1 cellular context compared by ENCODE assay signal in the genomic region with DNA sequence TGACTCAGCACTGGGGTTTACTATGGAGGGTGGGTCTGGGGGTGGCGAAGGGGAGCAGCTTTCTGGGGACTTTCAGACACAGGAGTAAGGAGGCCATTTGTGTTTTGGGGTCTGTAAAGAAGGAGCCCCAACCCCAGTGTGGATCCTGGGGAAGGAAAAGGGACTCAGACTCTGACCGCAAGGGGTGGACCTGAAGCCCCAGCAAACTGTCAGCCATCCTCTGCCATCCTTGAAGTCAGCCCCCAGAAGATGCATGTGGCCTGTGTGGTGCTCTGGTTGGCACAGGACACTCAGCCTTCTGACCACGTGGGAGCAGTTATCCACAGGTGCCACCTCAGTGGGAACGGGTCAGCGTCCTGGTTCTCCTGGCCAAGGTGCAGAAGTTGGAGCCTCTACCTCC.
TF ChIP-seq lines count a peak whose summit lies in the region.

No MANE protein-coding gene starts in this region.

TF ChIP-seq in HepG2, 621 proteins besides CTCF, POLR2A, EP300 and RAD21:
- TF ChIP-seq MNT (IDR thresholded peaks at IDR 0.05), result peak; percentile 59; the same call in 1 of the 2 replicates
- TF ChIP-seq, protein P1, sequence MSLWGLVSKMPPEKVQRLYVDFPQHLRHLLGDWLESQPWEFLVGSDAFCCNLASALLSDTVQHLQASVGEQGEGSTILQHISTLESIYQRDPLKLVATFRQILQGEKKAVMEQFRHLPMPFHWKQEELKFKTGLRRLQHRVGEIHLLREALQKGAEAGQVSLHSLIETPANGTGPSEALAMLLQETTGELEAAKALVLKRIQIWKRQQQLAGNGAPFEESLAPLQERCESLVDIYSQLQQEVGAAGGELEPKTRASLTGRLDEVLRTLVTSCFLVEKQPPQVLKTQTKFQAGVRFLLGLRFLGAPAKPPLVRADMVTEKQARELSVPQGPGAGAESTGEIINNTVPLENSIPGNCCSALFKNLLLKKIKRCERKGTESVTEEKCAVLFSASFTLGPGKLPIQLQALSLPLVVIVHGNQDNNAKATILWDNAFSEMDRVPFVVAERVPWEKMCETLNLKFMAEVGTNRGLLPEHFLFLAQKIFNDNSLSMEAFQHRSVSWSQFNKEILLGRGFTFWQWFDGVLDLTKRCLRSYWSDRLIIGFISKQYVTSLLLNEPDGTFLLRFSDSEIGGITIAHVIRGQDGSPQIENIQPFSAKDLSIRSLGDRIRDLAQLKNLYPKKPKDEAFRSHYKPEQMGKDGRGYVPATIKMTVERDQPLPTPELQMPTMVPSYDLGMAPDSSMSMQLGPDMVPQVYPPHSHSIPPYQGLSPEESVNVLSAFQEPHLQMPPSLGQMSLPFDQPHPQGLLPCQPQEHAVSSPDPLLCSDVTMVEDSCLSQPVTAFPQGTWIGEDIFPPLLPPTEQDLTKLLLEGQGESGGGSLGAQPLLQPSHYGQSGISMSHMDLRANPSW (CRISPR knock-in tag; IDR thresholded peaks at IDR 0.05; ENCODE audit: borderline replicate concordance), result no peak
